In genomic region chr1:6866825-6867224, GRCh38 we compare ENCODE assay signal across 18 cellular contexts.
DNase-seq lines count a peak whose midpoint lies in the region; ATAC-seq and TF ChIP-seq lines count a peak whose summit lies in the region.
"Had no signal": no experiment of that assay in that cellular context is flagged by ENCODE, and none has a peak within 500 bp of the region (broad histone marks: within the 10 kb centered on the region; RNA-seq: fewer than 3 reads in every experiment).

No MANE protein-coding gene starts in this region.

- peaks cover 2% of the 10 kb centered on the region for H3K27me3 Mint-ChIP-seq in brain

- H3K4me1 ChIP-seq in HUES48 (ENCODE audit: control insufficient read depth, insufficient read depth, low read length) (peaks cover 52% of the 10 kb centered on the region), iPS-20b (ENCODE audit: insufficient read depth, low read length) (peaks cover 44% of the 10 kb centered on the region), thoracic aorta (ENCODE audit: control insufficient read depth in 1 of 2, low read depth in 2 of 2) (peaks cover 27 to 78% of the 10 kb centered on the region in 2 donors)
- H3K4me1 ChIP-seq: BE2C had no signal

- DNase-seq in thoracic aorta (ENCODE audit: low spot score) (no peak), Right ventricle myocardium superior (no peak)
- DNase-seq: BE2C; CD8-positive, alpha-beta T cell; DMS79 treated with DMSO at 0.1 percent for 48 hours; GF-D8; Kasumi-1; MV-4-11; NCI-H1436 treated with DMSO at 0.1 percent for 48 hours; NCI-H2081 treated with DMSO at 0.1 percent for 48 hours; NCI-H226; NCI-H69; PC-9 had no signal

- peak overlapping the region; percentile 9 for H3K27ac ChIP-seq in HUES48 (ENCODE audit: low read depth, low read length)
- no peak overlapping the region for H3K27ac ChIP-seq in iPS-20b (ENCODE audit: low read length)
- H3K27ac ChIP-seq in thoracic aorta: peak overlapping the region; percentile 21 to 67
- H3K27ac ChIP-seq: PC-9 had no signal

- no peaks in the 10 kb centered on the region for H3K27me3 ChIP-seq in HUES48 (ENCODE audit: control insufficient read depth, insufficient read depth, low read length)
- H3K27me3 ChIP-seq in iPS-20b (ENCODE audit: insufficient read depth, low read length): no peaks in the 10 kb centered on the region
- H3K27me3 ChIP-seq in thoracic aorta (replicated peaks; ENCODE audit: insufficient read depth): no peaks in the 10 kb centered on the region
- H3K27me3 ChIP-seq: BE2C had no signal

- H3K27ac Mint-ChIP-seq in brain: peak overlapping the region; percentile 19 to 95 (median 46)
- H3K27ac Mint-ChIP-seq: CD8-positive, alpha-beta T cell had no signal

- peak overlapping the region in 2 of 5 experiments; percentile 8 to 39 for H3K4me3 Mint-ChIP-seq in brain
- H3K4me3 Mint-ChIP-seq: CD8-positive, alpha-beta T cell had no signal

- intact Hi-C loops in Right ventricle myocardium superior (cut with DNase I): no loop called here

- H3K36me3 ChIP-seq in HUES48 (ENCODE audit: control insufficient read depth, insufficient read depth, low read length) (no peaks in the 10 kb centered on the region), iPS-20b (ENCODE audit: insufficient read depth, low read depth, low read length) (peaks cover 4% of the 10 kb centered on the region; the same call in 1 of the 2 replicates), thoracic aorta (no peaks in the 10 kb centered on the region)
- H3K36me3 ChIP-seq: BE2C had no signal

- no peak for TF ChIP-seq CTCF in brain (conservative IDR thresholded peaks at IDR 0.05)
- no peak for TF ChIP-seq CTCF in thoracic aorta (IDR thresholded peaks at IDR 0.05)

- H3K4me3 ChIP-seq in HUES48 (ENCODE audit: low read depth, low read length): no peak overlapping the region
- H3K4me3 ChIP-seq in iPS-20b (ENCODE audit: low read length): no peak overlapping the region
- peak overlapping the region; percentile 14 for H3K4me3 ChIP-seq in thoracic aorta
- H3K4me3 ChIP-seq: PC-9 had no signal

- ATAC-seq in thoracic aorta (ENCODE audit: insufficient number of reproducible peaks, low FRiP score, low read depth) (no peak), Right ventricle myocardium superior (ENCODE audit: poor library complexity) (no peak), GM21447 (IDR thresholded peaks at IDR 0.05; ENCODE audit: unreplicated experiment) (no peak), GM18505 (IDR thresholded peaks at IDR 0.05; ENCODE audit: unreplicated experiment) (no peak)
- ATAC-seq: CD8-positive, alpha-beta T cell had no signal

- H3K9me3 Mint-ChIP-seq in brain: no peaks in the 10 kb centered on the region
- H3K9me3 Mint-ChIP-seq: CD8-positive, alpha-beta T cell had no signal

- peaks cover 23% of the 10 kb centered on the region for H3K36me3 Mint-ChIP-seq in brain

- TF ChIP-seq POLR2A in GM18505 (IDR thresholded peaks at IDR 0.05; ENCODE audit: borderline replicate concordance, extremely low read depth, insufficient read depth, insufficient read length): no peak

- peaks cover 66% of the 10 kb centered on the region for H3K4me1 Mint-ChIP-seq in brain

- H3K9ac ChIP-seq in HUES48 (ENCODE audit: low read depth, low read length) (no peak overlapping the region; the same call in 1 of the 2 replicates), iPS-20b (ENCODE audit: low read depth, low read length) (peak overlapping the region; percentile 48; the same call in 1 of the 2 replicates)

- H3K9me3 ChIP-seq in HUES48 (ENCODE audit: control insufficient read depth, insufficient read depth, low read length) (no peaks in the 10 kb centered on the region), iPS-20b (ENCODE audit: insufficient read depth, low read depth, low read length) (no peaks in the 10 kb centered on the region), thoracic aorta (no peaks in the 10 kb centered on the region)
- H3K9me3 ChIP-seq: BE2C had no signal
